Comparison of ENCODE assay signal across 1 cellular context in the genomic region with DNA sequence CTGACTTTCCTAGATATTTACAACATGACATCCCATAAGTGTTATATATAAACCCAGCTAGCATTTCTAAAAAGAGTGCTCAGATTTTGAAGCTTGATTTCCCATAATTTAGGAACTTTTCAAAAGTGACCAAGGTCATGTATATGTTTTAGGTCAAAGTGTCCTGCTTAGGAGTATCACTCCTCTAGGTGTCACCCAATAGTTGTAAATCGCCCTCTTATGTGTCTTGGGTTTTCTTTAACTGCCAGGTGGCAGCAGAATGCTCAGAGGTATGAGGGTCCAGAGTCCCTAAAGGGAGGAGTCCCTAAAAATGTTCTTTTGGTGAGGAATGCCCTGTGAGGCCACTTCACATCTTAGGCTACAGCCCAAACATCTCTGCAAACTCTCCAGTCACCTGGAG.
TF ChIP-seq lines count a peak whose summit lies in the region.

No MANE protein-coding gene starts in this region.

TF ChIP-seq in HepG2, 621 proteins besides CTCF, POLR2A, EP300 and RAD21 (continued from another document):
- TF ChIP-seq, protein P1, sequence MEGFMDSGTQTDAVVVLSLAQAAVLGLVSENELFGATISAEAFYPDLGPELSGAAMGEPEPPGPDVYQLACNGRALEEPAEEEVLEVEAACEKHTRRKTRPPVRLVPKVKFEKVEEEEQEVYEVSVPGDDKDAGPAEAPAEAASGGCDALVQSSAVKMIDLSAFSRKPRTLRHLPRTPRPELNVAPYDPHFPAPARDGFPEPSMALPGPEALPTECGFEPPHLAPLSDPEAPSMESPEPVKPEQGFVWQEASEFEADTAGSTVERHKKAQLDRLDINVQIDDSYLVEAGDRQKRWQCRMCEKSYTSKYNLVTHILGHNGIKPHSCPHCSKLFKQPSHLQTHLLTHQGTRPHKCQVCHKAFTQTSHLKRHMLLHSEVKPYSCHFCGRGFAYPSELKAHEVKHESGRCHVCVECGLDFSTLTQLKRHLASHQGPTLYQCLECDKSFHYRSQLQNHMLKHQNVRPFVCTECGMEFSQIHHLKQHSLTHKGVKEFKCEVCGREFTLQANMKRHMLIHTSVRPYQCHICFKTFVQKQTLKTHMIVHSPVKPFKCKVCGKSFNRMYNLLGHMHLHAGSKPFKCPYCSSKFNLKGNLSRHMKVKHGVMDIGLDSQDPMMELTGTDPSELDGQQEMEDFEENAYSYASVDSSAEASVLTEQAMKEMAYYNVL (CRISPR knock-in tag; IDR thresholded peaks at IDR 0.05; ENCODE audit: borderline replicate concordance) = no peak
- TF ChIP-seq TSC22D2 (CRISPR knock-in tag; IDR thresholded peaks at IDR 0.05; ENCODE audit: borderline replicate concordance) (no peak), ZNF781 (CRISPR knock-in tag; IDR thresholded peaks at IDR 0.05; ENCODE audit: borderline replicate concordance, not compliant biosample characterization) (no peak), NCOA2 (CRISPR knock-in tag; IDR thresholded peaks at IDR 0.05) (no peak), ZNF572 (CRISPR knock-in tag; IDR thresholded peaks at IDR 0.05) (no peak), ZBTB42 (CRISPR knock-in tag; IDR thresholded peaks at IDR 0.05) (no peak), ATRX (CRISPR knock-in tag; IDR thresholded peaks at IDR 0.05; ENCODE audit: borderline replicate concordance) (no peak)
- TF ChIP-seq, protein P2, sequence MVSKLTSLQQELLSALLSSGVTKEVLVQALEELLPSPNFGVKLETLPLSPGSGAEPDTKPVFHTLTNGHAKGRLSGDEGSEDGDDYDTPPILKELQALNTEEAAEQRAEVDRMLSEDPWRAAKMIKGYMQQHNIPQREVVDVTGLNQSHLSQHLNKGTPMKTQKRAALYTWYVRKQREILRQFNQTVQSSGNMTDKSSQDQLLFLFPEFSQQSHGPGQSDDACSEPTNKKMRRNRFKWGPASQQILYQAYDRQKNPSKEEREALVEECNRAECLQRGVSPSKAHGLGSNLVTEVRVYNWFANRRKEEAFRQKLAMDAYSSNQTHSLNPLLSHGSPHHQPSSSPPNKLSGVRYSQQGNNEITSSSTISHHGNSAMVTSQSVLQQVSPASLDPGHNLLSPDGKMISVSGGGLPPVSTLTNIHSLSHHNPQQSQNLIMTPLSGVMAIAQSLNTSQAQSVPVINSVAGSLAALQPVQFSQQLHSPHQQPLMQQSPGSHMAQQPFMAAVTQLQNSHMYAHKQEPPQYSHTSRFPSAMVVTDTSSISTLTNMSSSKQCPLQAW (CRISPR knock-in tag; IDR thresholded peaks at IDR 0.05) = no peak
- TF ChIP-seq, protein P3, sequence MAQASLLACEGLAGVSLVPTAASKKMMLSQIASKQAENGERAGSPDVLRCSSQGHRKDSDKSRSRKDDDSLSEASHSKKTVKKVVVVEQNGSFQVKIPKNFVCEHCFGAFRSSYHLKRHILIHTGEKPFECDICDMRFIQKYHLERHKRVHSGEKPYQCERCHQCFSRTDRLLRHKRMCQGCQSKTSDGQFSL (CRISPR knock-in tag; IDR thresholded peaks at IDR 0.05) = no peak
